Comparison of ENCODE assay signal across 14 cellular contexts in the genomic region with DNA sequence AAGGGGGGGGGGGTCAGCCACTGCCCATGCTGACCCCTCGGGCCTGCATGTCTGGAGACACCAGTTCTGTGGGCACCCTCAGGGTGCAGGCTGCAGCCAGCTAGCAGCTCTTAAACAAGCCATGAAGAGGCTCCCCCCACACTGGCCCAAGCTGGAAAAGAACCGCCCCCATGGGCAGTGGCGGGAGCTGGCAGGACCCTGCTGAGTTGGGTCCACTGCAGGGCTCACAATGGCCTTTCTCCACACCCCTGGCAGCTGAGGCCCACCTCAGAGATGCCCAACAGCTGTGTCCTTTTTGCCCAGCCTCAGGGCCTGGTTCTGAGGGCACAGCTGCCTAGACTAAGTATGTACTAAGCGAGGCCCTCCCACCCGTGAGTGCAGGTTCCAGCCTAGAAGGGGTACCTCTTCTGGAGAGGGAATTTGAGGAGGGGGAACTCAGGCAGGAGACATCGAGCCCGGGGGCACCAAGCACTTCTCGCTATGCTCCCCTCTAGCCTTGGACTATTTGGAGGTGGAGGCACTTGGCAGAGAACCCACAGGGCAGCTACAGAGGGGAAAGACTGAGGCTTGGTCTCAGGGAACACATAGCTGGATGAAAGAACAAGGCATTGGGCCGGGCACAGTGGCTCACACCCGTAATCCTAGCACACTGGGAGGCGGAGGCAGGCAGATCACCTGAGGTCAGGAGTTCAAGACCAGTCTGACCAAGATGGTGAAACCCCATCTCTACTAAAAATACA. TPM values are rescaled to one million over a fixed set of nuclear protein-coding genes. Genes with fewer than 3 reads are reported as not detected.
DNase-seq lines count a peak whose midpoint lies in the region; ATAC-seq, FAIRE-seq and TF ChIP-seq lines count a peak whose summit lies in the region.
"Had no signal": no experiment of that assay in that cellular context is flagged by ENCODE, and none has a peak within 500 bp of the region (broad histone marks: within the 10 kb centered on the region; RNA-seq: fewer than 3 reads in every experiment).

No MANE protein-coding gene starts in this region.

- H3K27me3 ChIP-seq in left ventricle myocardium inferior (ENCODE audit: low read depth) = no peaks in the 10 kb centered on the region
- no peaks in the 10 kb centered on the region for H3K27me3 ChIP-seq in fibroblast of lung (ENCODE audit: control insufficient read depth, insufficient read depth, low read length)
- no peaks in the 10 kb centered on the region for H3K27me3 ChIP-seq in vagina

- peak overlapping the region; percentile 90 for H3K4me3 ChIP-seq in left ventricle myocardium inferior
- peak overlapping the region in 1 of 4 experiments; percentile 95 for H3K4me3 ChIP-seq in fibroblast of lung (replicated peaks in 1 of 4; ENCODE audit: control extremely low read depth in 1 of 4, insufficient read depth in 1 of 4, low read depth in 3 of 4, low read length in 4 of 4)
- H3K4me3 ChIP-seq in vagina = peak overlapping the region; percentile 98 to 100

- H3K27ac ChIP-seq in left ventricle myocardium inferior (replicated peaks) = peak overlapping the region; percentile 100
- H3K27ac ChIP-seq in fibroblast of lung (ENCODE audit: insufficient read depth, low read length) = no peak overlapping the region
- H3K27ac ChIP-seq in vagina = peak overlapping the region; percentile 99

- peaks cover 42% of the 10 kb centered on the region for H3K79me2 ChIP-seq in fibroblast of lung (ENCODE audit: control insufficient read depth, insufficient read depth, low read length)

- no peak for FAIRE-seq in GM12892 (lab: Jason Lieb, UNC)
- FAIRE-seq: endothelial cell of umbilical vein had no signal

- no peak overlapping the region for H2AFZ ChIP-seq in fibroblast of lung (ENCODE audit: low read length)

- peak overlapping the region; percentile 87 for H3K4me3 Mint-ChIP-seq in osteocyte (ENCODE audit: unreplicated experiment)
- no peak overlapping the region for H3K4me3 Mint-ChIP-seq in stimulated activated naive CD8-positive, alpha-beta T cell treated with anti-CD3 and anti-CD28 coated beads, Interleukin-15, amount 100 ng/mL, for 72 hours
- H3K4me3 Mint-ChIP-seq in activated CD8-positive, alpha-beta T cell treated with anti-CD3 and anti-CD28 coated beads for 36 hours = no peak overlapping the region

- TF ChIP-seq POLR2A in vagina (IDR thresholded peaks at IDR 0.05) (no peak), GM12892 (IDR thresholded peaks at IDR 0.05; ENCODE audit: low read depth, low read length) (no peak)

- POLR2A ChIA-PET in activated CD8-positive, alpha-beta T cell treated with anti-CD3 and anti-CD28 coated beads for 36 hours (lab: Charles Lee) = interaction anchor here (0.5 to 2.0 kb wide), 8 partner anchors 10 to 1159 kb away, joined by 3 to 7 read pairs (median 4); a partner anchor contains a TSS

- H3K9me3 ChIP-seq in left ventricle myocardium inferior (replicated peaks) = no peaks in the 10 kb centered on the region
- no peaks in the 10 kb centered on the region for H3K9me3 ChIP-seq in fibroblast of lung (ENCODE audit: control insufficient read depth, insufficient read depth, low read depth, low read length)
- no peaks in the 10 kb centered on the region for H3K9me3 ChIP-seq in vagina

- no peaks in the 10 kb centered on the region for H3K9me3 Mint-ChIP-seq in osteocyte (ENCODE audit: unreplicated experiment)
- no peaks in the 10 kb centered on the region for H3K9me3 Mint-ChIP-seq in stimulated activated naive CD8-positive, alpha-beta T cell treated with anti-CD3 and anti-CD28 coated beads, Interleukin-15, amount 100 ng/mL, for 72 hours
- H3K9me3 Mint-ChIP-seq in activated CD8-positive, alpha-beta T cell treated with anti-CD3 and anti-CD28 coated beads for 36 hours = no peaks in the 10 kb centered on the region

- peaks cover 77% of the 10 kb centered on the region for H3K4me1 Mint-ChIP-seq in osteocyte (ENCODE audit: unreplicated experiment)
- peaks cover 86% of the 10 kb centered on the region for H3K4me1 Mint-ChIP-seq in stimulated activated naive CD8-positive, alpha-beta T cell treated with anti-CD3 and anti-CD28 coated beads, Interleukin-15, amount 100 ng/mL, for 72 hours
- peaks cover 77% of the 10 kb centered on the region for H3K4me1 Mint-ChIP-seq in activated CD8-positive, alpha-beta T cell treated with anti-CD3 and anti-CD28 coated beads for 36 hours (ENCODE audit: low read depth)

- H3K27ac Mint-ChIP-seq in osteocyte (ENCODE audit: unreplicated experiment) = peak overlapping the region; percentile 38
- no peak overlapping the region for H3K27ac Mint-ChIP-seq in stimulated activated naive CD8-positive, alpha-beta T cell treated with anti-CD3 and anti-CD28 coated beads, Interleukin-15, amount 100 ng/mL, for 72 hours
- no peak overlapping the region for H3K27ac Mint-ChIP-seq in activated CD8-positive, alpha-beta T cell treated with anti-CD3 and anti-CD28 coated beads for 36 hours

- H3K27me3 Mint-ChIP-seq in osteocyte (ENCODE audit: unreplicated experiment) = no peaks in the 10 kb centered on the region
- H3K27me3 Mint-ChIP-seq in stimulated activated naive CD8-positive, alpha-beta T cell treated with anti-CD3 and anti-CD28 coated beads, Interleukin-15, amount 100 ng/mL, for 72 hours = peaks cover 13% of the 10 kb centered on the region
- H3K27me3 Mint-ChIP-seq in activated CD8-positive, alpha-beta T cell treated with anti-CD3 and anti-CD28 coated beads for 36 hours = no peaks in the 10 kb centered on the region

- H3K9ac ChIP-seq in fibroblast of lung (ENCODE audit: insufficient read depth, low read length) = no peak overlapping the region

- DNase-seq in left ventricle myocardium inferior = no peak
- no peak for DNase-seq in Right ventricle myocardium inferior (ENCODE audit: missing footprints)
- no peak for DNase-seq in fibroblast of lung (ENCODE audit: low read depth in 2 of 2)
- DNase-seq in osteocyte (ENCODE audit: extremely low spot score, unreplicated experiment) = no peak
- DNase-seq in vagina (ENCODE audit: extremely low spot score in 2 of 2) = no peak
- no peak for DNase-seq in GM12892 (ENCODE audit: insufficient read length)
- DNase-seq in stimulated activated naive CD8-positive, alpha-beta T cell treated with anti-CD3 and anti-CD28 coated beads, Interleukin-15, amount 100 ng/mL, for 72 hours = no peak
- DNase-seq in activated CD8-positive, alpha-beta T cell treated with anti-CD3 and anti-CD28 coated beads for 36 hours = no peak
- DNase-seq: AML-193; NCI-H774; stimulated activated CD4-positive, alpha-beta T cell treated with anti-CD3 and anti-CD28 coated beads, Interleukin-4, amount 100 ng/mL, for 24 hours; T1000 had no signal

- CTCF ChIA-PET in activated CD8-positive, alpha-beta T cell treated with anti-CD3 and anti-CD28 coated beads for 36 hours (lab: Charles Lee) = interaction anchor here (0.8 to 12.5 kb wide), 12 partner anchors 9 to 153 kb away, joined by 3 to 168 read pairs (median 3); a partner anchor contains a TSS

- no peaks in the 10 kb centered on the region for H3K36me3 Mint-ChIP-seq in osteocyte (ENCODE audit: unreplicated experiment)
- no peaks in the 10 kb centered on the region for H3K36me3 Mint-ChIP-seq in activated CD8-positive, alpha-beta T cell treated with anti-CD3 and anti-CD28 coated beads for 36 hours (ENCODE audit: low read depth)

- peak overlapping the region; percentile 95 for H3K4me2 ChIP-seq in fibroblast of lung (ENCODE audit: extremely low read depth, insufficient read depth, low read length)

- H4K20me1 ChIP-seq in fibroblast of lung (ENCODE audit: control insufficient read depth, extremely low read depth, insufficient read depth, low read length) = no peaks in the 10 kb centered on the region

- no peak for ATAC-seq in Right ventricle myocardium inferior
- no peak for ATAC-seq in stimulated activated naive CD8-positive, alpha-beta T cell treated with anti-CD3 and anti-CD28 coated beads, Interleukin-15, amount 100 ng/mL, for 72 hours
- ATAC-seq in activated CD8-positive, alpha-beta T cell treated with anti-CD3 and anti-CD28 coated beads for 36 hours = no peak

- intact Hi-C loops in left ventricle myocardium inferior (cut with micrococcal nuclease) (no loop called here), Right ventricle myocardium inferior (cut with DNase I) (no loop called here), vagina (cut with DNase I) (loop anchor here (10.0 kb wide), 1 partner anchor 109 kb away; a partner anchor contains a TSS)
- intact Hi-C loops in activated CD8-positive, alpha-beta T cell treated with anti-CD3 and anti-CD28 coated beads for 36 hours (cut with micrococcal nuclease) = no loop called here

- TF ChIP-seq CTCF in left ventricle myocardium inferior (IDR thresholded peaks at IDR 0.05; ENCODE audit: borderline replicate concordance) (no peak), fibroblast of lung (conservative IDR thresholded peaks at IDR 0.05 in 1 of 2, IDR thresholded peaks at IDR 0.05 in 1 of 2; ENCODE audit: low read depth in 1 of 2, low read length in 2 of 2) (no peak), osteocyte (IDR thresholded peaks at IDR 0.05) (no peak), vagina (IDR thresholded peaks at IDR 0.05) (no peak)
- TF ChIP-seq CTCF in activated CD8-positive, alpha-beta T cell treated with anti-CD3 and anti-CD28 coated beads for 36 hours (IDR thresholded peaks at IDR 0.05) = no peak

- H3K4me1 ChIP-seq in left ventricle myocardium inferior = peaks cover 87% of the 10 kb centered on the region
- H3K4me1 ChIP-seq in fibroblast of lung (ENCODE audit: control insufficient read depth, extremely low read depth, insufficient read depth, low read length) = peaks cover 37% of the 10 kb centered on the region
- H3K4me1 ChIP-seq in vagina = peaks cover 82% of the 10 kb centered on the region

- H3K36me3 ChIP-seq in left ventricle myocardium inferior (no peaks in the 10 kb centered on the region), fibroblast of lung (ENCODE audit: control insufficient read depth, insufficient read depth, low read length) (no peaks in the 10 kb centered on the region), vagina (no peaks in the 10 kb centered on the region)

RNA-seq across cellular contexts. Expression of a gene that starts 3.2 kb away (rescaled TPM):
- total RNA-seq in left ventricle myocardium inferior = 78.3 TPM
- 88.3 TPM for total RNA-seq in Right ventricle myocardium inferior
- 49.8 and 52.8 TPM in 2 replicates for total RNA-seq in fibroblast of lung
- 27.2 and 30.8 TPM in 2 replicates for polyA plus RNA-seq in fibroblast of lung
- polyA plus RNA-seq in fibroblast of lung (2012) = 34.3 and 34.9 TPM in 2 replicates
- polyA minus RNA-seq in fibroblast of lung (ENCODE audit: low replicate concordance) = 43.5 and 67.0 TPM in 2 replicates
- 44.6 and 46.3 TPM in 2 replicates for total RNA-seq in osteocyte
- 40.3 TPM for total RNA-seq in vagina
- 1.5 TPM for polyA plus RNA-seq in GM12892 (2012; ENCODE audit: missing spikeins)
- total RNA-seq in activated CD8-positive, alpha-beta T cell treated with anti-CD3 and anti-CD28 coated beads for 36 hours = 10 to 100 TPM; 11.1 to 13.8 TPM

RNA-seq across cellular contexts. Expression of a gene that starts 11.7 kb away (rescaled TPM):
- total RNA-seq in left ventricle myocardium inferior (58.2 TPM), Right ventricle myocardium inferior (53.9 TPM), fibroblast of lung (25.1 and 31.1 TPM in 2 replicates), osteocyte (74.5 and 96.2 TPM in 2 replicates), vagina (106 TPM)
- polyA plus RNA-seq in fibroblast of lung = 42.7 and 66.7 TPM in 2 replicates
- 32.7 and 46.9 TPM in 2 replicates for polyA plus RNA-seq in fibroblast of lung (2012)
- 122 and 302 TPM in 2 replicates for polyA minus RNA-seq in fibroblast of lung (ENCODE audit: low replicate concordance)
- polyA plus RNA-seq in GM12892 (2012; ENCODE audit: missing spikeins) = 47.6 TPM
- total RNA-seq in activated CD8-positive, alpha-beta T cell treated with anti-CD3 and anti-CD28 coated beads for 36 hours = 10 to 100 TPM; 90.2 to 96.4 TPM

RNA-seq across cellular contexts. Expression of a gene that starts 34.4 kb away (rescaled TPM):
- 19.1 TPM for total RNA-seq in left ventricle myocardium inferior
- 24.9 TPM for total RNA-seq in Right ventricle myocardium inferior
- 1.8 and 5.3 TPM in 2 replicates for total RNA-seq in fibroblast of lung
- polyA plus RNA-seq in fibroblast of lung = 3.3 and 4.0 TPM in 2 replicates
- 9.4 and 10.7 TPM in 2 replicates for polyA plus RNA-seq in fibroblast of lung (2012)
- polyA minus RNA-seq in fibroblast of lung (ENCODE audit: low replicate concordance) = 21.2 and 35.6 TPM in 2 replicates
- 6.1 and 6.9 TPM in 2 replicates for total RNA-seq in osteocyte
- total RNA-seq in vagina = 15.0 TPM
- 1.2 TPM for polyA plus RNA-seq in GM12892 (2012; ENCODE audit: missing spikeins)
- 1 to 10 TPM; 6.0 to 6.5 TPM for total RNA-seq in activated CD8-positive, alpha-beta T cell treated with anti-CD3 and anti-CD28 coated beads for 36 hours

RNA-seq across cellular contexts. Expression of a gene that starts 50.7 kb away (rescaled TPM):
- not detected for total RNA-seq in left ventricle myocardium inferior
- not detected for total RNA-seq in Right ventricle myocardium inferior
- total RNA-seq in fibroblast of lung = not detected in 2 replicates
- polyA plus RNA-seq in fibroblast of lung = 0.12 TPM in 1 of 2 replicates, not detected in the other
- polyA plus RNA-seq in fibroblast of lung (2012) = 0.17 TPM in 1 of 2 replicates, not detected in the other
- polyA minus RNA-seq in fibroblast of lung (ENCODE audit: low replicate concordance) = not detected in 2 replicates
- total RNA-seq in osteocyte = not detected in 2 replicates
- total RNA-seq in vagina = 25.3 TPM
- 0.72 TPM for polyA plus RNA-seq in GM12892 (2012; ENCODE audit: missing spikeins)
- not detected for total RNA-seq in activated CD8-positive, alpha-beta T cell treated with anti-CD3 and anti-CD28 coated beads for 36 hours
- total RNA-seq: kidney epithelial cell had no signal

RNA-seq across cellular contexts. Expression of a gene that starts 55.8 kb away (rescaled TPM):
- total RNA-seq in left ventricle myocardium inferior (39.8 TPM), Right ventricle myocardium inferior (51.4 TPM), fibroblast of lung (43.9 and 52.4 TPM in 2 replicates), osteocyte (85.9 and 86.8 TPM in 2 replicates), vagina (62.4 TPM)
- polyA plus RNA-seq in fibroblast of lung = 65.6 and 86.3 TPM in 2 replicates
- 44.7 and 60.6 TPM in 2 replicates for polyA plus RNA-seq in fibroblast of lung (2012)
- polyA minus RNA-seq in fibroblast of lung (ENCODE audit: low replicate concordance) = 8.0 and 11.3 TPM in 2 replicates
- polyA plus RNA-seq in GM12892 (2012; ENCODE audit: missing spikeins) = 57.4 TPM
- 10 to 100 TPM; 69.0 to 70.1 TPM for total RNA-seq in activated CD8-positive, alpha-beta T cell treated with anti-CD3 and anti-CD28 coated beads for 36 hours
